In the genomic region with DNA sequence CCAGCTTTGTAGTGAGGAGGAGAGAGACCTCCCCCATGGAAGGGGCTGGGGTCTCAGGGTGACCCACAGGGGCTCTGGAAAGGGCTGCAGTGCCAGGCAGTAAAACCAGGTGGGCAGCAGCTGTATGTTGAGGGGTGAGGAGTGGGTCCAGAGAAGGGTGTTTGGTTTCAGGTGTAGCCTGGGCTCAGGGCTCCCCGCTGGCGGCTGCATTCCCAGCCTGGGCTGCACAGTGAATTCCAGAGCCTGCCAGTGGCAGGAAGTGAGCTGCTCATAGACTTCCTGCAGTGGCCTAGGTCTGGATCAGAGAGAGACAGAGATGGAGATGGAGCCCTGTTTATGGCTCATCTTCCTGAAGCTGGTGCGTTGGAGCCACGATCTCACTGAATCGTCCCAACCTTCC, we compare ENCODE assay signal across 1 cellular context.
TF ChIP-seq lines count a peak whose summit lies in the region.

No MANE protein-coding gene starts in this region.

TF ChIP-seq in GM23338, 12 proteins besides CTCF, POLR2A, EP300 and RAD21 (continued from another document):
- no peak for TF ChIP-seq ETS1 (IDR thresholded peaks at IDR 0.05)
TF ChIP-seq in GM23338: peak in this region for 0.
